ENCODE assay signal across 17 cellular contexts in genomic region chr13:104648291-104648690, GRCh38.
"Had no signal": no experiment of that assay in that cellular context is flagged by ENCODE, and none has a peak within 500 bp of the region (broad histone marks: within the 10 kb centered on the region; RNA-seq: fewer than 3 reads in every experiment).

No MANE protein-coding gene starts in this region.

- H3K27ac ChIP-seq: colonic mucosa, heart right ventricle, lower lobe of right lung, ovary, stomach, testis, upper lobe of right lung had no signal

- H3K9me3 ChIP-seq: colonic mucosa, heart right ventricle, lower lobe of right lung, ovary, stomach, testis, upper lobe of right lung had no signal

- H3K4me1 ChIP-seq: colonic mucosa, heart right ventricle, lower lobe of right lung, stomach, testis, upper lobe of right lung had no signal

- H3K4me3 Mint-ChIP-seq: activated naive CD4-positive, alpha-beta T cell treated with anti-CD3 and anti-CD28 coated beads, Interleukin-2, amount 10 ng/mL, durations not matched to agents 7 days and 5 days had no signal

- H3K27me3 ChIP-seq: colonic mucosa, heart right ventricle, ovary, stomach, testis, upper lobe of right lung had no signal

- H3K4me3 ChIP-seq: colonic mucosa, heart right ventricle, lower lobe of right lung, ovary, stomach, testis, upper lobe of right lung had no signal

- H3K27ac Mint-ChIP-seq: activated naive CD4-positive, alpha-beta T cell treated with anti-CD3 and anti-CD28 coated beads, Interleukin-2, amount 10 ng/mL, durations not matched to agents 7 days and 5 days; activated T-helper 2 cell treated with anti-CD3 and anti-CD28 coated beads, Interferon-gamma antibody, Interleukin-2, Interleukin-4, amounts not matched to agents 10 μg/mL and 5 μg/mL and 100 μg/mL, durations not matched to agents 14 hours and 24 hours and 36 hours had no signal

- H3K27me3 Mint-ChIP-seq: activated naive CD4-positive, alpha-beta T cell treated with anti-CD3 and anti-CD28 coated beads, Interleukin-2, amount 10 ng/mL, durations not matched to agents 7 days and 5 days had no signal

- DNase-seq: activated CD4-positive, alpha-beta T cell treated with anti-CD3 and anti-CD28 coated beads for 1 hour; activated CD4-positive, alpha-beta T cell treated with anti-CD3 and anti-CD28 coated beads, Interleukin-2, amount 50 U/mL, for 4 hours; activated naive CD4-positive, alpha-beta T cell treated with anti-CD3 and anti-CD28 coated beads, Interleukin-2, amount 10 ng/mL, durations not matched to agents 7 days and 5 days; colonic mucosa; effector CD8-positive, alpha-beta T cell; heart right ventricle; left colon; lower lobe of right lung; ovary; retina; stimulated activated CD4-positive, alpha-beta T cell treated with anti-CD3 and anti-CD28 coated beads, Interleukin-12 subunit alpha, Interleukin-12 subunit beta, amount 100 ng/mL, for 4 hours; stimulated activated CD4-positive, alpha-beta T cell treated with anti-CD3 and anti-CD28 coated beads, Interleukin-2, amount 100 ng/mL, for 24 hours; stomach; T-helper 9 cell; testis; upper lobe of right lung had no signal

- H3K36me3 ChIP-seq: colonic mucosa, heart right ventricle, lower lobe of right lung, ovary, stomach, upper lobe of right lung had no signal

- H3K9me3 Mint-ChIP-seq: activated naive CD4-positive, alpha-beta T cell treated with anti-CD3 and anti-CD28 coated beads, Interleukin-2, amount 10 ng/mL, durations not matched to agents 7 days and 5 days; activated T-helper 2 cell treated with anti-CD3 and anti-CD28 coated beads, Interferon-gamma antibody, Interleukin-2, Interleukin-4, amounts not matched to agents 10 μg/mL and 5 μg/mL and 100 μg/mL, durations not matched to agents 14 hours and 24 hours and 36 hours had no signal

- H3K4me1 Mint-ChIP-seq: activated naive CD4-positive, alpha-beta T cell treated with anti-CD3 and anti-CD28 coated beads, Interleukin-2, amount 10 ng/mL, durations not matched to agents 7 days and 5 days had no signal

- H3K36me3 Mint-ChIP-seq: activated naive CD4-positive, alpha-beta T cell treated with anti-CD3 and anti-CD28 coated beads, Interleukin-2, amount 10 ng/mL, durations not matched to agents 7 days and 5 days had no signal
